ENCODE assay signal across 1 cellular context in genomic region chr13:52850396-52851152, GRCh38.
TF ChIP-seq lines count a peak whose summit lies in the region.

No MANE protein-coding gene starts in this region.

TF ChIP-seq in HEK293, 187 proteins besides CTCF, POLR2A, EP300 and RAD21 (continued from another document and continues in another):
- no peak for TF ChIP-seq GLI2 (tag by site-specific recombination; IDR thresholded peaks at IDR 0.05; ENCODE audit: borderline replicate concordance, low read depth)
- TF ChIP-seq ZNF558 (tag by site-specific recombination; IDR thresholded peaks at IDR 0.05): no peak
- TF ChIP-seq, protein P1, sequence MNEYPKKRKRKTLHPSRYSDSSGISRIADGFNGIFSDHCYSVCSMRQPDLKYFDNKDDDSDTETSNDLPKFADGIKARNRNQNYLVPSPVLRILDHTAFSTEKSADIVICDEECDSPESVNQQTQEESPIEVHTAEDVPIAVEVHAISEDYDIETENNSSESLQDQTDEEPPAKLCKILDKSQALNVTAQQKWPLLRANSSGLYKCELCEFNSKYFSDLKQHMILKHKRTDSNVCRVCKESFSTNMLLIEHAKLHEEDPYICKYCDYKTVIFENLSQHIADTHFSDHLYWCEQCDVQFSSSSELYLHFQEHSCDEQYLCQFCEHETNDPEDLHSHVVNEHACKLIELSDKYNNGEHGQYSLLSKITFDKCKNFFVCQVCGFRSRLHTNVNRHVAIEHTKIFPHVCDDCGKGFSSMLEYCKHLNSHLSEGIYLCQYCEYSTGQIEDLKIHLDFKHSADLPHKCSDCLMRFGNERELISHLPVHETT (tag by site-specific recombination; IDR thresholded peaks at IDR 0.05): no peak
- peak; percentile 11; the same call in 1 of the 2 replicates for TF ChIP-seq ZBTB8A (tag by site-specific recombination; IDR thresholded peaks at IDR 0.05)
- TF ChIP-seq KLF1 (tag by site-specific recombination; IDR thresholded peaks at IDR 0.05): no peak
- TF ChIP-seq ZEB2 (tag by site-specific recombination; IDR thresholded peaks at IDR 0.05): 0 out of 2 replicates have a peak, but pooled peaks have one; percentile 22
- peak; percentile 53; the same call in 1 of the 2 replicates for TF ChIP-seq ZBTB21 (tag by site-specific recombination; IDR thresholded peaks at IDR 0.05)
- TF ChIP-seq ZSCAN5A (tag by site-specific recombination; IDR thresholded peaks at IDR 0.05): no peak
- no peak for TF ChIP-seq BCL6B (tag by site-specific recombination; IDR thresholded peaks at IDR 0.05)
- TF ChIP-seq ZNF548 (tag by site-specific recombination; IDR thresholded peaks at IDR 0.05): no peak
- TF ChIP-seq ZNF610 (tag by site-specific recombination; IDR thresholded peaks at IDR 0.05; ENCODE audit: borderline replicate concordance): no peak
- TF ChIP-seq SP3 (tag by site-specific recombination; IDR thresholded peaks at IDR 0.05): peak; percentile 51; the same call in 1 of the 2 replicates
- TF ChIP-seq ZNF600 (tag by site-specific recombination; IDR thresholded peaks at IDR 0.05): no peak
- TF ChIP-seq, protein P2, sequence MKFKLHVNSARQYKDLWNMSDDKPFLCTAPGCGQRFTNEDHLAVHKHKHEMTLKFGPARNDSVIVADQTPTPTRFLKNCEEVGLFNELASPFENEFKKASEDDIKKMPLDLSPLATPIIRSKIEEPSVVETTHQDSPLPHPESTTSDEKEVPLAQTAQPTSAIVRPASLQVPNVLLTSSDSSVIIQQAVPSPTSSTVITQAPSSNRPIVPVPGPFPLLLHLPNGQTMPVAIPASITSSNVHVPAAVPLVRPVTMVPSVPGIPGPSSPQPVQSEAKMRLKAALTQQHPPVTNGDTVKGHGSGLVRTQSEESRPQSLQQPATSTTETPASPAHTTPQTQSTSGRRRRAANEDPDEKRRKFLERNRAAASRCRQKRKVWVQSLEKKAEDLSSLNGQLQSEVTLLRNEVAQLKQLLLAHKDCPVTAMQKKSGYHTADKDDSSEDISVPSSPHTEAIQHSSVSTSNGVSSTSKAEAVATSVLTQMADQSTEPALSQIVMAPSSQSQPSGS (tag by site-specific recombination; IDR thresholded peaks at IDR 0.05; ENCODE audit: low read depth): no peak
- TF ChIP-seq, protein P3, sequence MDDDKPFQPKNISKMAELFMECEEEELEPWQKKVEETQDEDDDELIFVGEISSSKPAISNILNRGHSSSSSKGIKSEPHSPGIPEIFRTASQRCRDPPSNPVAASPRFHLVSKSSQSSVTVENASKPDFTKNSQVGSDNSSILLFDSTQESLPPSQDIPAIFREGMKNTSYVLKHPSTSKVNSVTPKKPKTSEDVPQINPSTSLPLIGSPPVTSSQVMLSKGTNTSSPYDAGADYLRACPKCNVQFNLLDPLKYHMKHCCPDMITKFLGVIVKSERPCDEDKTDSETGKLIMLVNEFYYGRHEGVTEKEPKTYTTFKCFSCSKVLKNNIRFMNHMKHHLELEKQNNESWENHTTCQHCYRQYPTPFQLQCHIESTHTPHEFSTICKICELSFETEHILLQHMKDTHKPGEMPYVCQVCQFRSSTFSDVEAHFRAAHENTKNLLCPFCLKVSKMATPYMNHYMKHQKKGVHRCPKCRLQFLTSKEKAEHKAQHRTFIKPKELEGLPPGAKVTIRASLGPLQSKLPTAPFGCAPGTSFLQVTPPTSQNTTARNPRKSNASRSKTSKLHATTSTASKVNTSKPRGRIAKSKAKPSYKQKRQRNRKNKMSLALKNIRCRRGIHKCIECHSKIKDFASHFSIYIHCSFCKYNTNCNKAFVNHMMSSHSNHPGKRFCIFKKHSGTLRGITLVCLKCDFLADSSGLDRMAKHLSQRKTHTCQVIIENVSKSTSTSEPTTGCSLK (tag by site-specific recombination; IDR thresholded peaks at IDR 0.05): no peak
- no peak for TF ChIP-seq ZNF221 (tag by site-specific recombination; IDR thresholded peaks at IDR 0.05; ENCODE audit: borderline replicate concordance)
- TF ChIP-seq RBAK (tag by site-specific recombination; IDR thresholded peaks at IDR 0.05): no peak
- no peak for TF ChIP-seq KLF8 (tag by site-specific recombination; IDR thresholded peaks at IDR 0.05)
- no peak for TF ChIP-seq BCL11A (tag by site-specific recombination; IDR thresholded peaks at IDR 0.05; ENCODE audit: low read depth)
- TF ChIP-seq ZNF169 (tag by site-specific recombination; IDR thresholded peaks at IDR 0.05): no peak
- peak; percentile 49; the same call in 1 of the 2 replicates for TF ChIP-seq ZBTB17 (tag by site-specific recombination; IDR thresholded peaks at IDR 0.05)
- no peak for TF ChIP-seq ZNF830 (tag by site-specific recombination; IDR thresholded peaks at IDR 0.05; ENCODE audit: low read depth)
- no peak for TF ChIP-seq ZNF37A (tag by site-specific recombination; IDR thresholded peaks at IDR 0.05)
- no peak for TF ChIP-seq ZNF2 (tag by site-specific recombination; IDR thresholded peaks at IDR 0.05)
- TF ChIP-seq ZSCAN16 (tag by site-specific recombination; IDR thresholded peaks at IDR 0.05): no peak
- no peak for TF ChIP-seq ZNF175 (tag by site-specific recombination; IDR thresholded peaks at IDR 0.05)
- no peak for TF ChIP-seq ZNF664 (tag by site-specific recombination; IDR thresholded peaks at IDR 0.05)
- TF ChIP-seq TCF7L2 (IDR thresholded peaks at IDR 0.05; ENCODE audit: borderline replicate concordance, low read depth, low read length): no peak
- TF ChIP-seq, protein P4, sequence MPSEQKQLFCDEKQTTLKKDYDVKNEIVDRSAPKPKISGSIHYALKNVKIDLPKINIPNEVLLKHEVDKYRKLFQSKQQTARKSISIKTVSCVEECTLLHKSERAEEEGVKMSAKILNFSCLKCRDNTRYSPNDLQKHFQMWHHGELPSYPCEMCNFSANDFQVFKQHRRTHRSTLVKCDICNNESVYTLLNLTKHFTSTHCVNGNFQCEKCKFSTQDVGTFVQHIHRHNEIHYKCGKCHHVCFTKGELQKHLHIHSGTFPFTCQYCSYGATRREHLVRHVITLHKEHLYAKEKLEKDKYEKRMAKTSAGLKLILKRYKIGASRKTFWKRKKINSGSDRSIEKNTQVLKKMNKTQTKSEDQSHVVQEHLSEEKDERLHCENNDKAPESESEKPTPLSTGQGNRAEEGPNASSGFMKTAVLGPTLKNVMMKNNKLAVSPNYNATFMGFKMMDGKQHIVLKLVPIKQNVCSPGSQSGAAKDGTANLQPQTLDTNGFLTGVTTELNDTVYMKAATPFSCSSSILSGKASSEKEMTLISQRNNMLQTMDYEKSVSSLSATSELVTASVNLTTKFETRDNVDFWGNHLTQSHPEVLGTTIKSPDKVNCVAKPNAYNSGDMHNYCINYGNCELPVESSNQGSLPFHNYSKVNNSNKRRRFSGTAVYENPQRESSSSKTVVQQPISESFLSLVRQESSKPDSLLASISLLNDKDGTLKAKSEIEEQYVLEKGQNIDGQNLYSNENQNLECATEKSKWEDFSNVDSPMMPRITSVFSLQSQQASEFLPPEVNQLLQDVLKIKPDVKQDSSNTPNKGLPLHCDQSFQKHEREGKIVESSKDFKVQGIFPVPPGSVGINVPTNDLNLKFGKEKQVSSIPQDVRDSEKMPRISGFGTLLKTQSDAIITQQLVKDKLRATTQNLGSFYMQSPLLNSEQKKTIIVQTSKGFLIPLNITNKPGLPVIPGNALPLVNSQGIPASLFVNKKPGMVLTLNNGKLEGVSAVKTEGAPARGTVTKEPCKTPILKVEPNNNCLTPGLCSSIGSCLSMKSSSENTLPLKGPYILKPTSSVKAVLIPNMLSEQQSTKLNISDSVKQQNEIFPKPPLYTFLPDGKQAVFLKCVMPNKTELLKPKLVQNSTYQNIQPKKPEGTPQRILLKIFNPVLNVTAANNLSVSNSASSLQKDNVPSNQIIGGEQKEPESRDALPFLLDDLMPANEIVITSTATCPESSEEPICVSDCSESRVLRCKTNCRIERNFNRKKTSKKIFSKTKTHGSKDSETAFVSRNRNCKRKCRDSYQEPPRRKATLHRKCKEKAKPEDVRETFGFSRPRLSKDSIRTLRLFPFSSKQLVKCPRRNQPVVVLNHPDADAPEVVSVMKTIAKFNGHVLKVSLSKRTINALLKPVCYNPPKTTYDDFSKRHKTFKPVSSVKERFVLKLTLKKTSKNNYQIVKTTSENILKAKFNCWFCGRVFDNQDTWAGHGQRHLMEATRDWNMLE (tag by site-specific recombination; conservative IDR thresholded peaks at IDR 0.05; ENCODE audit: low read depth): peak; percentile 70
- no peak for TF ChIP-seq ZNF843 (tag by site-specific recombination; IDR thresholded peaks at IDR 0.05)
- no peak for TF ChIP-seq ZNF112 (tag by site-specific recombination; IDR thresholded peaks at IDR 0.05)
- no peak for TF ChIP-seq ZNF16 (tag by site-specific recombination; IDR thresholded peaks at IDR 0.05; ENCODE audit: low read depth)
- TF ChIP-seq INSM2 (tag by site-specific recombination; IDR thresholded peaks at IDR 0.05): no peak
- TF ChIP-seq GLIS2 (tag by site-specific recombination; IDR thresholded peaks at IDR 0.05): no peak
- TF ChIP-seq, protein P5, sequence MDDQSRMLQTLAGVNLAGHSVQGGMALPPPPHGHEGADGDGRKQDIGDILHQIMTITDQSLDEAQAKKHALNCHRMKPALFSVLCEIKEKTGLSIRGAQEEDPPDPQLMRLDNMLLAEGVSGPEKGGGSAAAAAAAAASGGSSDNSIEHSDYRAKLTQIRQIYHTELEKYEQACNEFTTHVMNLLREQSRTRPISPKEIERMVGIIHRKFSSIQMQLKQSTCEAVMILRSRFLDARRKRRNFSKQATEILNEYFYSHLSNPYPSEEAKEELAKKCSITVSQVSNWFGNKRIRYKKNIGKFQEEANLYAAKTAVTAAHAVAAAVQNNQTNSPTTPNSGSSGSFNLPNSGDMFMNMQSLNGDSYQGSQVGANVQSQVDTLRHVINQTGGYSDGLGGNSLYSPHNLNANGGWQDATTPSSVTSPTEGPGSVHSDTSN (CRISPR knock-in tag; IDR thresholded peaks at IDR 0.05): no peak
- peak; percentile 42 for TF ChIP-seq GLIS1 (tag by site-specific recombination; IDR thresholded peaks at IDR 0.05)
- TF ChIP-seq ZNF561 (tag by site-specific recombination; IDR thresholded peaks at IDR 0.05; ENCODE audit: borderline replicate concordance): 0 out of 2 replicates have a peak, but pooled peaks have one; percentile 35
- peak; percentile 24; the same call in 1 of the 2 replicates for TF ChIP-seq ZNF76 (tag by site-specific recombination; IDR thresholded peaks at IDR 0.05; ENCODE audit: borderline replicate concordance, low read depth)
- TF ChIP-seq SCRT1 (tag by site-specific recombination; IDR thresholded peaks at IDR 0.05; ENCODE audit: borderline replicate concordance): no peak
- TF ChIP-seq ZNF114 (tag by site-specific recombination; IDR thresholded peaks at IDR 0.05): no peak
- no peak for TF ChIP-seq ZNF311 (tag by site-specific recombination; IDR thresholded peaks at IDR 0.05; ENCODE audit: borderline replicate concordance)
- TF ChIP-seq, protein P6, sequence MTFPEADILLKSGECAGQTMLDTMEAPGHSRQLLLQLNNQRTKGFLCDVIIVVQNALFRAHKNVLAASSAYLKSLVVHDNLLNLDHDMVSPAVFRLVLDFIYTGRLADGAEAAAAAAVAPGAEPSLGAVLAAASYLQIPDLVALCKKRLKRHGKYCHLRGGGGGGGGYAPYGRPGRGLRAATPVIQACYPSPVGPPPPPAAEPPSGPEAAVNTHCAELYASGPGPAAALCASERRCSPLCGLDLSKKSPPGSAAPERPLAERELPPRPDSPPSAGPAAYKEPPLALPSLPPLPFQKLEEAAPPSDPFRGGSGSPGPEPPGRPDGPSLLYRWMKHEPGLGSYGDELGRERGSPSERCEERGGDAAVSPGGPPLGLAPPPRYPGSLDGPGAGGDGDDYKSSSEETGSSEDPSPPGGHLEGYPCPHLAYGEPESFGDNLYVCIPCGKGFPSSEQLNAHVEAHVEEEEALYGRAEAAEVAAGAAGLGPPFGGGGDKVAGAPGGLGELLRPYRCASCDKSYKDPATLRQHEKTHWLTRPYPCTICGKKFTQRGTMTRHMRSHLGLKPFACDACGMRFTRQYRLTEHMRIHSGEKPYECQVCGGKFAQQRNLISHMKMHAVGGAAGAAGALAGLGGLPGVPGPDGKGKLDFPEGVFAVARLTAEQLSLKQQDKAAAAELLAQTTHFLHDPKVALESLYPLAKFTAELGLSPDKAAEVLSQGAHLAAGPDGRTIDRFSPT (tag by site-specific recombination; IDR thresholded peaks at IDR 0.05): no peak
